In genomic region chr10:18773180-18773579, GRCh38 we compare ENCODE assay signal across 36 cellular contexts.
DNase-seq lines count a peak whose midpoint lies in the region; FAIRE-seq and TF ChIP-seq lines count a peak whose summit lies in the region.
"Had no signal": no experiment of that assay in that cellular context is flagged by ENCODE, and none has a peak within 500 bp of the region (broad histone marks: within the 10 kb centered on the region; RNA-seq: fewer than 3 reads in every experiment).

No MANE protein-coding gene starts in this region.

- H3K23me2 ChIP-seq in H9 (ENCODE audit: insufficient read length, low read depth, low read length, poor library complexity, severe bottlenecking) (no peaks in the 10 kb centered on the region), H1 (ENCODE audit: low read depth, low read length) (no peaks in the 10 kb centered on the region)

- H4K5ac ChIP-seq in H9 (ENCODE audit: insufficient read length, low read depth, low read length) (no peak overlapping the region), H1 (ENCODE audit: insufficient read length, low read depth, low read length) (no peak overlapping the region)

- no peak overlapping the region for H2BK5ac ChIP-seq in H9 (ENCODE audit: insufficient read length, low read length)
- H2BK5ac ChIP-seq in H1 (ENCODE audit: low read depth, low read length), result no peak overlapping the region

- H3K18ac ChIP-seq in H9 (ENCODE audit: insufficient read length, low read depth, low read length) (no peak overlapping the region), H1 (ENCODE audit: extremely low read depth, low read length) (no peak overlapping the region)

- no peak overlapping the region for H3K9ac ChIP-seq in H9 (ENCODE audit: extremely low read depth, insufficient read length, low read length)
- H3K9ac ChIP-seq in H1 (replicated peaks in 1 of 4; ENCODE audit: extremely low read depth in 1 of 4, low read depth in 3 of 4, low read length in 3 of 4), result no peak overlapping the region
- H3K9ac ChIP-seq in neural cell (ENCODE audit: low read length), result peak overlapping the region; percentile 44
- H3K9ac ChIP-seq: BLaER1; BLaER1 treated with 17β-estradiol and CSF1 and Interleukin-3, amounts not matched to agents 10 nM and 100 nM had no signal

- no peak overlapping the region for H2BK12ac ChIP-seq in H9 (ENCODE audit: insufficient read length, low read depth, low read length)
- no peak overlapping the region for H2BK12ac ChIP-seq in H1 (ENCODE audit: low read depth, low read length)

- intact Hi-C loops in Calu3 (cut with micrococcal nuclease; ENCODE audit: unreplicated experiment), result no loop called here

- H3K4me1 ChIP-seq in H9 (ENCODE audit: insufficient read depth, low read length) (no peaks in the 10 kb centered on the region), H1 (replicated peaks in 1 of 4; ENCODE audit: control insufficient read depth in 3 of 4, insufficient read depth in 4 of 4, low read length in 3 of 4) (peaks cover 0 to 5% (median 0%) of the 10 kb centered on the region in 4 experiments; a peak in 1 of 7 replicates)
- H3K4me1 ChIP-seq: A549, BE2C, BLaER1, Caco-2 had no signal

- H3K4me3 Mint-ChIP-seq in H9, result no peak overlapping the region
- no peak overlapping the region for H3K4me3 Mint-ChIP-seq in glutamatergic neuron (ENCODE audit: unreplicated experiment)
- no peak overlapping the region for H3K4me3 Mint-ChIP-seq in Calu3 (ENCODE audit: low read depth, unreplicated experiment)
- H3K4me3 Mint-ChIP-seq: B cell; CD14-positive monocyte; CD4-positive, alpha-beta T cell; CD4-positive, CD25-positive, alpha-beta regulatory T cell; CD8-positive, alpha-beta memory T cell; CD8-positive, alpha-beta T cell had no signal

- no peaks in the 10 kb centered on the region for H3F3A ChIP-seq in neural cell (ENCODE audit: insufficient read depth, low read length, poor library complexity, severe bottlenecking)

- H3K79me1 ChIP-seq in H9 (ENCODE audit: insufficient read depth, low read depth, low read length, poor library complexity, severe bottlenecking) (no peaks in the 10 kb centered on the region), H1 (ENCODE audit: low read depth, low read length) (no peaks in the 10 kb centered on the region)

- TF ChIP-seq CTCF in H9 (conservative IDR thresholded peaks at IDR 0.05), result no peak
- TF ChIP-seq CTCF in H1 (IDR thresholded peaks at IDR 0.05; ENCODE audit: control extremely low read depth in 1 of 3, insufficient read depth in 1 of 3, low read depth in 1 of 3, low read length in 3 of 3), result no peak
- no peak for TF ChIP-seq CTCF in glutamatergic neuron (IDR thresholded peaks at IDR 0.05; ENCODE audit: partially characterized antibody, unreplicated experiment)
- no peak for TF ChIP-seq CTCF in neural cell (IDR thresholded peaks at IDR 0.05; ENCODE audit: poor library complexity, severe bottlenecking)
- no peak for TF ChIP-seq CTCF in Calu3 (IDR thresholded peaks at IDR 0.05; ENCODE audit: unreplicated experiment)

- H3T11ph ChIP-seq in H9 (ENCODE audit: low read length), result no peak overlapping the region

- H3K23ac ChIP-seq in H9 (ENCODE audit: insufficient read length, low read depth, low read length) (no peak overlapping the region), H1 (ENCODE audit: insufficient read length) (no peak overlapping the region)

- no CpG with 5 or more reads among the region's 4 CpGs for WGBS in H9 (ENCODE audit: extremely low coverage, insufficient read length, low lambda C conversion rate)
- 100% methylated on average over 4 of the region's 4 CpGs; no CpG with 5 or more reads in 1 of the 2 experiments for WGBS in H1 (ENCODE audit: extremely low coverage in 1 of 2, insufficient coverage in 1 of 2, insufficient read length in 1 of 2, insufficient replicate concordance in 2 of 2, low coverage in 1 of 2, low lambda C conversion rate in 2 of 2, missing lambda C conversion rate in 1 of 2), 2 experiments

- no peak overlapping the region for H3K4me3 ChIP-seq in H1 (ENCODE audit: extremely low read depth in 1 of 4, insufficient read depth in 2 of 4, low read depth in 3 of 4, low read length in 4 of 4)
- peak overlapping the region; percentile 32 for H3K4me3 ChIP-seq in neural cell (ENCODE audit: low read length)
- H3K4me3 ChIP-seq: A549; BLaER1; BLaER1 treated with 17β-estradiol and CSF1 and Interleukin-3, amounts not matched to agents 10 nM and 100 nM had no signal

- DNase-seq in H9 (no peak), H1 (ENCODE audit: low read depth in 1 of 2, low spot score in 2 of 2) (no peak), glutamatergic neuron (no peak), DMS114 treated with DMSO at 0.1 percent for 48 hours (lab: John Stamatoyannopoulos, UW; ENCODE audit: unreplicated experiment) (no peak), NCI-H2171 treated with DMSO at 0.1 percent for 48 hours (lab: John Stamatoyannopoulos, UW) (no peak), Calu3 (no peak)
- no peak for DNase-seq in activated T-cell treated with anti-CD3 and anti-CD28 coated beads, Interleukin-2, amount 50 U/mL, for 1 hour
- DNase-seq: 8988T; ACHN; AML-193; BE2C; C1 segment of cervical spinal cord; Caco-2; CD4-positive, alpha-beta memory T cell; CD4-positive, alpha-beta T cell; CD4-positive, CD25-positive, alpha-beta regulatory T cell; CD8-positive, alpha-beta memory T cell; CD8-positive, alpha-beta T cell; COR-L47; DMS 273 treated with DMSO at 0.1 percent for 48 hours; DMS153; DMS53; DMS79; DMS79 treated with DMSO at 0.1 percent for 48 hours; DND-41; EL had no signal

- H3K9me3 Mint-ChIP-seq in H9 (peaks cover 0 to 3% of the 10 kb centered on the region in 2 experiments; a peak in 1 of 5 replicates), glutamatergic neuron (ENCODE audit: unreplicated experiment) (peaks cover 2% of the 10 kb centered on the region), Calu3 (ENCODE audit: low read depth, unreplicated experiment) (peaks cover 6% of the 10 kb centered on the region)
- H3K9me3 Mint-ChIP-seq: CD4-positive, alpha-beta T cell had no signal

- no peak overlapping the region for H4K91ac ChIP-seq in H9 (ENCODE audit: insufficient read length, low read depth, low read length)
- no peak overlapping the region for H4K91ac ChIP-seq in H1 (replicated peaks; ENCODE audit: insufficient read length, low read length)

- H3K4me1 Mint-ChIP-seq in H9 (peaks cover 3% of the 10 kb centered on the region in 2 experiments; a peak in 3 of 4 replicates), glutamatergic neuron (ENCODE audit: low read depth, unreplicated experiment) (peaks cover 3% of the 10 kb centered on the region), Calu3 (ENCODE audit: low read depth, unreplicated experiment) (no peaks in the 10 kb centered on the region)
- H3K4me1 Mint-ChIP-seq: B cell; CD14-positive monocyte; CD4-positive, CD25-positive, alpha-beta regulatory T cell; CD8-positive, alpha-beta memory T cell had no signal

- H3K79me2 ChIP-seq in H9 (ENCODE audit: insufficient read depth, low read length) (no peaks in the 10 kb centered on the region), H1 (ENCODE audit: control insufficient read depth in 1 of 2, insufficient read depth in 2 of 2, low read length in 2 of 2) (no peaks in the 10 kb centered on the region), neural cell (replicated peaks; ENCODE audit: insufficient read depth, low read length) (no peaks in the 10 kb centered on the region)

- H3K56ac ChIP-seq in H9 (ENCODE audit: insufficient read length, low read depth, low read length) (no peak overlapping the region), H1 (replicated peaks; ENCODE audit: insufficient read length, low read depth, low read length) (no peak overlapping the region)

- H3K27me3 Mint-ChIP-seq in H9 (ENCODE audit: low read depth) (no peaks in the 10 kb centered on the region), glutamatergic neuron (ENCODE audit: unreplicated experiment) (no peaks in the 10 kb centered on the region), Calu3 (ENCODE audit: unreplicated experiment) (no peaks in the 10 kb centered on the region)
- H3K27me3 Mint-ChIP-seq: B cell; CD4-positive, CD25-positive, alpha-beta regulatory T cell had no signal

- H3K36me3 Mint-ChIP-seq in H9 (ENCODE audit: insufficient read depth in 1 of 3, low read depth in 3 of 3), result no peaks in the 10 kb centered on the region; a peak in 1 of 7 replicates
- no peaks in the 10 kb centered on the region for H3K36me3 Mint-ChIP-seq in glutamatergic neuron (ENCODE audit: unreplicated experiment)
- no peaks in the 10 kb centered on the region for H3K36me3 Mint-ChIP-seq in Calu3 (ENCODE audit: insufficient read depth, unreplicated experiment)
- H3K36me3 Mint-ChIP-seq: CD14-positive monocyte; CD4-positive, alpha-beta memory T cell; CD4-positive, CD25-positive, alpha-beta regulatory T cell; CD8-positive, alpha-beta memory T cell; CD8-positive, alpha-beta T cell had no signal

- H3K4ac ChIP-seq in H9 (ENCODE audit: low read depth, low read length) (no peak overlapping the region), H1 (replicated peaks; ENCODE audit: insufficient read length, low read depth, low read length) (no peak overlapping the region)

- no peak overlapping the region; a peak in 1 of 7 replicates for H3K27ac Mint-ChIP-seq in H9
- H3K27ac Mint-ChIP-seq in glutamatergic neuron (ENCODE audit: unreplicated experiment), result peak overlapping the region; percentile 3
- no peak overlapping the region for H3K27ac Mint-ChIP-seq in Calu3 (ENCODE audit: unreplicated experiment)
- H3K27ac Mint-ChIP-seq: B cell; CD14-positive monocyte; CD4-positive, alpha-beta T cell; CD4-positive, CD25-positive, alpha-beta regulatory T cell; CD8-positive, alpha-beta T cell had no signal

- POLR2A ChIA-PET in H1 (lab: Charles Lee; ENCODE audit: partially characterized antibody), result interaction anchor here (0.6 kb wide), 1 partner anchor 149 kb away, joined by 3 read pairs; no protein-coding TSS in a partner anchor

- CTCF ChIA-PET in H1 (lab: Charles Lee; ENCODE audit: partially characterized antibody) (interaction anchor here (0.7 kb wide), 1 partner anchor 9 kb away, joined by 3 read pairs; no protein-coding TSS in a partner anchor), Calu3 (lab: Charles Lee) (no interaction called here)

- H2BK15ac ChIP-seq in H9 (ENCODE audit: low read depth, low read length) (no peak overlapping the region), H1 (ENCODE audit: low read length) (no peak overlapping the region)

- no peak overlapping the region for H2BK20ac ChIP-seq in H9 (ENCODE audit: low read depth, low read length, poor library complexity, severe bottlenecking)
- H2BK20ac ChIP-seq in H1 (ENCODE audit: low read length), result no peak overlapping the region

- TF ChIP-seq RAD21 in H1 (IDR thresholded peaks at IDR 0.05 in 1 of 2, conservative IDR thresholded peaks at IDR 0.05 in 1 of 2; ENCODE audit: low read depth in 2 of 2, low read length in 2 of 2), result no peak
- no peak for TF ChIP-seq RAD21 in neural cell (conservative IDR thresholded peaks at IDR 0.05)

- no peak for FAIRE-seq in H1 (lab: Jason Lieb, UNC)
- FAIRE-seq: A204.1, A549, D721Med had no signal

- no peaks in the 10 kb centered on the region for H4K20me1 ChIP-seq in H9 (ENCODE audit: control insufficient read depth, insufficient read depth, insufficient read length)
- H4K20me1 ChIP-seq in H1 (replicated peaks in 1 of 2; ENCODE audit: control insufficient read depth in 1 of 2, insufficient read depth in 2 of 2, low read length in 2 of 2), result no peaks in the 10 kb centered on the region
- no peaks in the 10 kb centered on the region for H4K20me1 ChIP-seq in neural cell (ENCODE audit: insufficient read depth)
- H4K20me1 ChIP-seq: BLaER1; BLaER1 treated with 17β-estradiol and CSF1 and Interleukin-3, amounts not matched to agents 10 nM and 100 nM had no signal

- H3K9me2 ChIP-seq in neural cell (ENCODE audit: insufficient read depth, low read length), result no peaks in the 10 kb centered on the region

- no peak overlapping the region for H3K27ac ChIP-seq in H9 (ENCODE audit: insufficient read length, low read depth, low read length)
- H3K27ac ChIP-seq in H1 (ENCODE audit: low read depth, low read length), result no peak overlapping the region
- H3K27ac ChIP-seq in neural cell (ENCODE audit: low read length), result peak overlapping the region; percentile 83
- H3K27ac ChIP-seq: 22Rv1; A549; BLaER1; BLaER1 treated with 17β-estradiol and CSF1 and Interleukin-3, amounts not matched to agents 10 nM and 100 nM; C4-2B had no signal

- H4K8ac ChIP-seq in H9 (replicated peaks; ENCODE audit: insufficient read length, low read depth, low read length) (no peak overlapping the region), H1 (ENCODE audit: extremely low read depth, insufficient read depth, low read length) (no peak overlapping the region)

- BruUV-seq in Calu3 (replicated peaks; lab: Mats Ljungman, UMichigan), result no TSS peak

- no peak overlapping the region for H3K14ac ChIP-seq in H9 (ENCODE audit: insufficient read depth, low read length)
- H3K14ac ChIP-seq in H1 (ENCODE audit: insufficient read length), result no peak overlapping the region

- H3K36me3 ChIP-seq in H1 (ENCODE audit: control insufficient read depth in 2 of 4, insufficient read depth in 4 of 4, low read length in 3 of 4) (no peaks in the 10 kb centered on the region), neural cell (ENCODE audit: insufficient read depth, low read length) (no peaks in the 10 kb centered on the region)
- H3K36me3 ChIP-seq: BE2C; BLaER1; BLaER1 treated with 17β-estradiol and CSF1 and Interleukin-3, amounts not matched to agents 10 nM and 100 nM had no signal

- H3K9me3 ChIP-seq in H9 (ENCODE audit: control insufficient read depth, low read depth, low read length) (no peaks in the 10 kb centered on the region), H1 (ENCODE audit: insufficient read depth in 2 of 2, low read depth in 1 of 2, low read length in 1 of 2) (no peaks in the 10 kb centered on the region), neural cell (ENCODE audit: low read length) (no peaks in the 10 kb centered on the region)
- H3K9me3 ChIP-seq: A549, BE2C, BLaER1, Caco-2 had no signal

- H2BK120ac ChIP-seq in H9 (ENCODE audit: low read depth, low read length, poor library complexity, severe bottlenecking) (no peak overlapping the region), H1 (replicated peaks; ENCODE audit: low read depth, low read length) (no peak overlapping the region)

- H3K4me2 ChIP-seq in H9 (ENCODE audit: insufficient read depth, insufficient read length, low read length) (no peak overlapping the region), H1 (ENCODE audit: insufficient read depth in 1 of 2, low read depth in 2 of 2, low read length in 2 of 2) (no peak overlapping the region), neural cell (ENCODE audit: low read length) (peak overlapping the region; percentile 28)
- H3K4me2 ChIP-seq: A549; BLaER1; BLaER1 treated with 17β-estradiol and CSF1 and Interleukin-3, amounts not matched to agents 10 nM and 100 nM had no signal

- TF ChIP-seq POLR2A in H1 (IDR thresholded peaks at IDR 0.05; ENCODE audit: control extremely low read depth in 1 of 2, low read depth in 2 of 2, low read length in 2 of 2), result no peak

- H3K27me3 ChIP-seq in H9 (ENCODE audit: insufficient read depth, low read length) (no peaks in the 10 kb centered on the region), H1 (replicated peaks in 1 of 4; ENCODE audit: control insufficient read depth in 3 of 4, extremely low read depth in 1 of 4, insufficient read depth in 3 of 4, low read length in 3 of 4) (no peaks in the 10 kb centered on the region), neural cell (ENCODE audit: insufficient read depth, low read depth, low read length) (no peaks in the 10 kb centered on the region)
- H3K27me3 ChIP-seq: BE2C; BLaER1; BLaER1 treated with 17β-estradiol and CSF1 and Interleukin-3, amounts not matched to agents 10 nM and 100 nM had no signal

- H2AK5ac ChIP-seq in H9 (ENCODE audit: insufficient read length, low read length) (no peak overlapping the region), H1 (ENCODE audit: low read depth, low read length) (no peak overlapping the region)

- TF ChIP-seq EP300 in H1 (IDR thresholded peaks at IDR 0.05; ENCODE audit: borderline replicate concordance in 1 of 2, low read depth in 2 of 2, low read length in 2 of 2), result no peak
- peak; percentile 98 for TF ChIP-seq EP300 in neural cell (conservative IDR thresholded peaks at IDR 0.05; ENCODE audit: poor library complexity, severe bottlenecking)

- H2AFZ ChIP-seq in H9 (ENCODE audit: low read length), result peak overlapping the region; percentile 40
- H2AFZ ChIP-seq in H1 (ENCODE audit: low read length), result peak overlapping the region; percentile 38; the same call in 1 of the 2 replicates
- H2AFZ ChIP-seq in neural cell (ENCODE audit: low read depth, low read length), result no peak overlapping the region
